ENCODE assay signal across 10 cellular contexts in genomic region chr16:4317471-4318170, GRCh38. TPM values are rescaled to one million over a fixed set of nuclear protein-coding genes. Genes with fewer than 3 reads are reported as not detected.
DNase-seq lines count a peak whose midpoint lies in the region; ATAC-seq and TF ChIP-seq lines count a peak whose summit lies in the region.
"Had no signal": no experiment of that assay in that cellular context is flagged by ENCODE, and none has a peak within 500 bp of the region (broad histone marks: within the 10 kb centered on the region; RNA-seq: fewer than 3 reads in every experiment).

No MANE protein-coding gene starts in this region.

- DNase-seq in HAP-1 (ENCODE audit: low spot score in 2 of 2): no peak
- peak; percentile 63 for DNase-seq in hepatocyte (ENCODE audit: low spot score)
- DNase-seq in HuH-7.5 (ENCODE audit: low spot score): no peak
- DNase-seq in dedifferentiated amniotic fluid mesenchymal stem cell (ENCODE audit: extremely low spot score): no peak
- no peak for DNase-seq in inferior parietal cortex (ENCODE audit: extremely low spot score)
- DNase-seq: activated naive CD8-positive, alpha-beta T cell treated with anti-CD3 and anti-CD28 coated beads, Interleukin-2, amount 10 ng/mL, durations not matched to agents 7 days and 5 days; NCI-H2081 treated with DMSO at 0.1 percent for 48 hours had no signal

- H3K27me3 ChIP-seq in HAP-1 (ENCODE audit: low read depth): no peaks in the 10 kb centered on the region
- no peaks in the 10 kb centered on the region for H3K27me3 ChIP-seq in hepatocyte
- H3K27me3 ChIP-seq in skeletal muscle satellite cell (ENCODE audit: control insufficient read depth, insufficient read depth, low read length): no peaks in the 10 kb centered on the region

- WGBS in hepatocyte (ENCODE audit: low lambda C conversion rate, missing lambda C conversion rate): 48% methylated on average over 8 of the region's 9 CpGs

- in situ Hi-C loops in HAP-1 (cut with MboI; ENCODE audit: low sequenced_read_pairs): no loop called here

- H3K4me3 ChIP-seq in HAP-1 (peak overlapping the region; percentile 65), hepatocyte (no peak overlapping the region), skeletal muscle satellite cell (ENCODE audit: low read length) (peak overlapping the region; percentile 75)

- no peak overlapping the region for H3K27ac Mint-ChIP-seq in activated T-helper 17 cell treated with anti-CD3 and anti-CD28 coated beads, Interleukin-2, amount 50 U/mL, for 72 hours
- H3K27ac Mint-ChIP-seq: activated naive CD8-positive, alpha-beta T cell treated with anti-CD3 and anti-CD28 coated beads, Interleukin-2, amount 10 ng/mL, durations not matched to agents 7 days and 5 days had no signal

- H3K36me3 ChIP-seq in HAP-1 (replicated peaks) (no peaks in the 10 kb centered on the region), hepatocyte (replicated peaks; ENCODE audit: insufficient read depth, low read depth) (no peaks in the 10 kb centered on the region), skeletal muscle satellite cell (ENCODE audit: insufficient read depth, low read length) (no peaks in the 10 kb centered on the region)

- peak overlapping the region; percentile 72 for H3K9ac ChIP-seq in skeletal muscle satellite cell (ENCODE audit: low read depth, low read length)

- ATAC-seq in activated T-helper 17 cell treated with anti-CD3 and anti-CD28 coated beads, Interleukin-2, amount 50 U/mL, for 72 hours (replicated peaks): no peak
- no peak for ATAC-seq in HG03139 (IDR thresholded peaks at IDR 0.05; ENCODE audit: unreplicated experiment)

- no peaks in the 10 kb centered on the region for H3K9me2 ChIP-seq in hepatocyte (replicated peaks; ENCODE audit: insufficient read depth)

- TF ChIP-seq CTCF in hepatocyte (IDR thresholded peaks at IDR 0.05; ENCODE audit: poor library complexity): no peak

- H3K27ac ChIP-seq in hepatocyte: peak overlapping the region; percentile 93

- peaks cover 67% of the 10 kb centered on the region for H3K79me2 ChIP-seq in hepatocyte

- H3K4me3 Mint-ChIP-seq in activated T-helper 17 cell treated with anti-CD3 and anti-CD28 coated beads, Interleukin-2, amount 50 U/mL, for 72 hours: peak overlapping the region; percentile 20
- H3K4me3 Mint-ChIP-seq: activated naive CD8-positive, alpha-beta T cell treated with anti-CD3 and anti-CD28 coated beads, Interleukin-2, amount 10 ng/mL, durations not matched to agents 7 days and 5 days had no signal

- H3K9me3 ChIP-seq in HAP-1: no peaks in the 10 kb centered on the region
- H3K9me3 ChIP-seq in hepatocyte (ENCODE audit: low read depth): no peaks in the 10 kb centered on the region
- no peaks in the 10 kb centered on the region for H3K9me3 ChIP-seq in skeletal muscle satellite cell (replicated peaks; ENCODE audit: low read length)

- H3K4me1 ChIP-seq in HAP-1: peaks cover 35% of the 10 kb centered on the region
- peaks cover 49% of the 10 kb centered on the region for H3K4me1 ChIP-seq in hepatocyte (ENCODE audit: insufficient read depth)
- H3K4me1 ChIP-seq in skeletal muscle satellite cell (ENCODE audit: control insufficient read depth, insufficient read depth, low read length): peaks cover 43% of the 10 kb centered on the region

- peak overlapping the region; percentile 97 for H3K4me2 ChIP-seq in hepatocyte
- peak overlapping the region; percentile 93 for H3K4me2 ChIP-seq in skeletal muscle satellite cell (ENCODE audit: low read length)

- H4K20me1 ChIP-seq in hepatocyte (ENCODE audit: insufficient read depth, poor library complexity, severe bottlenecking): peaks cover 50% of the 10 kb centered on the region

- H2AFZ ChIP-seq in hepatocyte: no peak overlapping the region

- H3K27me3 Mint-ChIP-seq in activated T-helper 17 cell treated with anti-CD3 and anti-CD28 coated beads, Interleukin-2, amount 50 U/mL, for 72 hours: peaks cover 11% of the 10 kb centered on the region

- no peaks in the 10 kb centered on the region for H3K9me3 Mint-ChIP-seq in activated T-helper 17 cell treated with anti-CD3 and anti-CD28 coated beads, Interleukin-2, amount 50 U/mL, for 72 hours
- H3K9me3 Mint-ChIP-seq: activated naive CD8-positive, alpha-beta T cell treated with anti-CD3 and anti-CD28 coated beads, Interleukin-2, amount 10 ng/mL, durations not matched to agents 7 days and 5 days had no signal

- peaks cover 10% of the 10 kb centered on the region for H3K4me1 Mint-ChIP-seq in activated T-helper 17 cell treated with anti-CD3 and anti-CD28 coated beads, Interleukin-2, amount 50 U/mL, for 72 hours

- H3K36me3 Mint-ChIP-seq in activated T-helper 17 cell treated with anti-CD3 and anti-CD28 coated beads, Interleukin-2, amount 50 U/mL, for 72 hours (ENCODE audit: low read depth): peaks cover 10% of the 10 kb centered on the region

RNA-seq across cellular contexts. Expression of gene GLIS2, which starts 1.8 kb away (rescaled TPM):
- 1 to 10 TPM in 1 of 2 donors, under 1 TPM in 1; 0.37 to 1.6 TPM for total RNA-seq in activated T-helper 17 cell treated with anti-CD3 and anti-CD28 coated beads, Interleukin-2, amount 50 U/mL, for 72 hours
- total RNA-seq in hepatocyte: 3.6 TPM in 2 replicates
- polyA plus RNA-seq in hepatocyte: 11.3 and 12.2 TPM in 2 replicates
- total RNA-seq in skeletal muscle satellite cell (2012; rRNA removed): 1.5 and 2.0 TPM in 2 replicates

RNA-seq across cellular contexts. Expression of gene PAM16, which starts 33.5 kb away (rescaled TPM):
- total RNA-seq in activated T-helper 17 cell treated with anti-CD3 and anti-CD28 coated beads, Interleukin-2, amount 50 U/mL, for 72 hours: 10 to 100 TPM; 40.4 to 74.7 TPM
- 33.0 and 35.0 TPM in 2 replicates for total RNA-seq in hepatocyte
- polyA plus RNA-seq in hepatocyte: 57.7 and 70.4 TPM in 2 replicates
- 37.8 and 62.3 TPM in 2 replicates for total RNA-seq in skeletal muscle satellite cell (2012; rRNA removed)

RNA-seq across cellular contexts. Expression of gene TFAP4, which starts 44.8 kb away (rescaled TPM):
- 10 to 100 TPM; 14.5 to 27.2 TPM for total RNA-seq in activated T-helper 17 cell treated with anti-CD3 and anti-CD28 coated beads, Interleukin-2, amount 50 U/mL, for 72 hours
- 6.1 and 11.4 TPM in 2 replicates for total RNA-seq in hepatocyte
- 3.1 and 4.2 TPM in 2 replicates for polyA plus RNA-seq in hepatocyte
- 10.1 and 12.5 TPM in 2 replicates for total RNA-seq in skeletal muscle satellite cell (2012; rRNA removed)

RNA-seq across cellular contexts. Expression of gene VASN, which starts 54.0 kb away (rescaled TPM):
- under 1 TPM; 0.11 to 0.29 TPM for total RNA-seq in activated T-helper 17 cell treated with anti-CD3 and anti-CD28 coated beads, Interleukin-2, amount 50 U/mL, for 72 hours
- total RNA-seq in hepatocyte: 10.0 and 12.1 TPM in 2 replicates
- polyA plus RNA-seq in hepatocyte: 55.9 and 64.2 TPM in 2 replicates
- 137 and 165 TPM in 2 replicates for total RNA-seq in skeletal muscle satellite cell (2012; rRNA removed)
